23 cellular contexts compared by ENCODE assay signal in the genomic region with DNA sequence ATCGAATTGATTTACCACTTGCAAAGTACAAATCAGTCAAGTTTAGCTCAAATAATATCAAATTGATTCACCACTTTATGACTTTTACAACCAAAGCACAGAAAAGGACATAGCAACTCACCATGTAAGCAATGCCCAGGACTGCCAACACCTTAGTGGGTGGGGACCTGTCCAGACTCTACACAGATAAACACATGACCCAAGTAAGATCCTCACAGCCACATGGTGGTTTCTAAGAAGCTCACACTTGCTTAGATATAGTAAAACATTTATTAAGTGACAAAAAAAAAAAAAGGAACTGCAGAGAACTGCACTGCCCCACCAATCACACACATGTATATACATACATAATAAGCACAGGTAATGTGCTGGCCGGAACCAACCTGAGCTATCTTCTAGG.
DNase-seq lines count a peak whose midpoint lies in the region; ATAC-seq, FAIRE-seq and TF ChIP-seq lines count a peak whose summit lies in the region.
"Had no signal": no experiment of that assay in that cellular context is flagged by ENCODE, and none has a peak within 500 bp of the region (broad histone marks: within the 10 kb centered on the region; RNA-seq: fewer than 3 reads in every experiment).

No MANE protein-coding gene starts in this region.

- intact Hi-C loops in right lobe of liver (cut with DNase I) (no loop called here), HepG2 (cut with micrococcal nuclease; ENCODE audit: unreplicated experiment) (no loop called here), PC-3 (cut with micrococcal nuclease) (no loop called here)

- POLR2A ChIA-PET in HepG2 (lab: Yijun Ruan, JAX): no interaction called here
- POLR2A ChIA-PET in PC-3 (lab: Charles Lee; ENCODE audit: unreplicated experiment): no interaction called here

- no peak for TF ChIP-seq POLR2A in right lobe of liver (IDR thresholded peaks at IDR 0.05)
- TF ChIP-seq POLR2A in HepG2 (IDR thresholded peaks at IDR 0.05; ENCODE audit: insufficient read depth in 1 of 2, low read depth in 2 of 2, low read length in 2 of 2): no peak

- TF ChIP-seq EP300 in HepG2 (IDR thresholded peaks at IDR 0.05; ENCODE audit: low read depth in 2 of 2, low read length in 2 of 2) (no peak), HepG2 (CRISPR knock-in tag; IDR thresholded peaks at IDR 0.05; ENCODE audit: borderline replicate concordance) (no peak)

- H3K9me3 Mint-ChIP-seq in progenitor cell of endocrine pancreas (ENCODE audit: low read depth): no peaks in the 10 kb centered on the region
- H3K9me3 Mint-ChIP-seq: CD4-positive, alpha-beta memory T cell had no signal

- DNase-seq in right lobe of liver (no peak), HepG2 (ENCODE audit: low spot score) (no peak), PC-3 (no peak), left lobe of liver (ENCODE audit: low spot score) (no peak), progenitor cell of endocrine pancreas (ENCODE audit: low spot score, unreplicated experiment) (no peak), HAP-1 (ENCODE audit: low spot score in 2 of 2) (no peak), nucleus accumbens (lab: John Stamatoyannopoulos, UW) (no peak), DMS79 treated with DMSO at 0.1 percent for 48 hours (lab: John Stamatoyannopoulos, UW) (no peak)
- DNase-seq: ACHN; C1 segment of cervical spinal cord; Calu3; CD4-positive, alpha-beta memory T cell; COR-L47; DMS53; DND-41; GM23248; H7 had no signal

- H3K79me2 ChIP-seq in HepG2 (ENCODE audit: insufficient read depth, low read length) (no peaks in the 10 kb centered on the region), PC-3 (ENCODE audit: low read length) (no peaks in the 10 kb centered on the region)

- CTCF ChIA-PET in HepG2 (lab: Yijun Ruan, JAX; ENCODE audit: low intra/inter-chr PET ratio, low total read pairs): no interaction called here
- CTCF ChIA-PET in PC-3 (lab: Charles Lee): no interaction called here

- H3K27ac ChIP-seq in right lobe of liver: no peak overlapping the region
- H3K27ac ChIP-seq in HepG2 (ENCODE audit: extremely low read length, insufficient read depth, low read length): no peak overlapping the region
- no peak overlapping the region for H3K27ac ChIP-seq in PC-3 (ENCODE audit: low read length)
- H3K27ac ChIP-seq: 22Rv1, GM23248 had no signal

- no peaks in the 10 kb centered on the region for H3K9me2 ChIP-seq in PC-3 (replicated peaks; ENCODE audit: low read length)

- in situ Hi-C loops in HepG2 (cut with HindIII; ENCODE audit: extremely low pct_ligation_motif_present, low pct_unique_long_range_greater_than_20kb): no loop called here
- in situ Hi-C loops in HAP-1 (cut with MboI; ENCODE audit: low sequenced_read_pairs): no loop called here

- H4K20me1 ChIP-seq in HepG2 (ENCODE audit: insufficient read depth, low read length) (no peaks in the 10 kb centered on the region; the same call in 1 of the 2 replicates), PC-3 (ENCODE audit: low read length) (no peaks in the 10 kb centered on the region)

- H3K27me3 ChIP-seq in right lobe of liver (no peaks in the 10 kb centered on the region), HepG2 (ENCODE audit: control insufficient read depth in 1 of 2, insufficient read depth in 2 of 2, low read length in 2 of 2) (no peaks in the 10 kb centered on the region), PC-3 (ENCODE audit: low read length) (no peaks in the 10 kb centered on the region), HAP-1 (ENCODE audit: low read depth) (no peaks in the 10 kb centered on the region)

- H3K9me3 ChIP-seq in right lobe of liver (no peaks in the 10 kb centered on the region), HepG2 (ENCODE audit: low read length) (no peaks in the 10 kb centered on the region), PC-3 (ENCODE audit: low read length) (no peaks in the 10 kb centered on the region), HAP-1 (no peaks in the 10 kb centered on the region)

- H3K36me3 Mint-ChIP-seq in progenitor cell of endocrine pancreas (ENCODE audit: insufficient read depth): peaks cover 2% of the 10 kb centered on the region

- 30% methylated on average over 1 of the region's 2 CpGs for WGBS in right lobe of liver (ENCODE audit: insufficient coverage, low coverage, low lambda C conversion rate, missing lambda C conversion rate)
- 95% methylated on average over 2 of the region's 2 CpGs for whole genome bisulfite sequencing in HepG2 (ENCODE audit: low lambda C conversion rate)

- no peaks in the 10 kb centered on the region for H3F3A ChIP-seq in PC-3 (ENCODE audit: low read length, unreplicated experiment)

- H3K36me3 ChIP-seq in right lobe of liver (peaks cover 0 to 8% (median 3%) of the 10 kb centered on the region in 4 donors), HepG2 (replicated peaks in 1 of 2; ENCODE audit: control insufficient read depth in 1 of 2, insufficient read depth in 2 of 2, low read length in 2 of 2) (peaks cover 6 to 28% of the 10 kb centered on the region in 2 experiments; a peak in 3 of 5 replicates), PC-3 (ENCODE audit: low read depth, low read length) (no peaks in the 10 kb centered on the region), HAP-1 (replicated peaks) (no peaks in the 10 kb centered on the region)

- H3K27ac Mint-ChIP-seq in progenitor cell of endocrine pancreas: peak overlapping the region; percentile 56

- no peak overlapping the region for H3K4me3 ChIP-seq in right lobe of liver
- no peak overlapping the region for H3K4me3 ChIP-seq in HepG2 (replicated peaks in 1 of 3; ENCODE audit: insufficient read depth in 1 of 3, low read depth in 2 of 3, low read length in 3 of 3)
- H3K4me3 ChIP-seq in PC-3 (ENCODE audit: low read length): no peak overlapping the region
- H3K4me3 ChIP-seq in HAP-1: no peak overlapping the region
- H3K4me3 ChIP-seq: GM23248 had no signal

- no peak overlapping the region for H3K4me3 Mint-ChIP-seq in progenitor cell of endocrine pancreas (ENCODE audit: low read depth)
- H3K4me3 Mint-ChIP-seq: CD4-positive, alpha-beta memory T cell had no signal

- no peak for TF ChIP-seq CTCF in right lobe of liver (IDR thresholded peaks at IDR 0.05)
- TF ChIP-seq CTCF in HepG2 (CRISPR knock-in tag; IDR thresholded peaks at IDR 0.05): no peak
- TF ChIP-seq CTCF in PC-3 (conservative IDR thresholded peaks at IDR 0.05; ENCODE audit: low read depth, low read length): no peak
- no peak for TF ChIP-seq CTCF in progenitor cell of endocrine pancreas (IDR thresholded peaks at IDR 0.05; ENCODE audit: unreplicated experiment)

- H3K9ac ChIP-seq in HepG2 (ENCODE audit: insufficient read depth, low read depth, low read length) (no peak overlapping the region), PC-3 (ENCODE audit: low read length) (no peak overlapping the region)
- H3K9ac ChIP-seq: GM23248 had no signal

- no peaks in the 10 kb centered on the region for H3K4me1 Mint-ChIP-seq in progenitor cell of endocrine pancreas (ENCODE audit: low read depth)
- H3K4me1 Mint-ChIP-seq: CD4-positive, alpha-beta memory T cell had no signal

- no peaks in the 10 kb centered on the region for H3K27me3 Mint-ChIP-seq in progenitor cell of endocrine pancreas
- H3K27me3 Mint-ChIP-seq: CD4-positive, alpha-beta memory T cell had no signal

- TF ChIP-seq RAD21 in HepG2 (CRISPR knock-in tag; IDR thresholded peaks at IDR 0.05): no peak

- FAIRE-seq in HepG2 (lab: Jason Lieb, UNC): no peak
- FAIRE-seq: A204.1, G401.6, GM19239, H1 had no signal

- peaks cover 0 to 18% (median 2%) of the 10 kb centered on the region in 4 donors for H3K4me1 ChIP-seq in right lobe of liver
- no peaks in the 10 kb centered on the region for H3K4me1 ChIP-seq in HepG2 (ENCODE audit: insufficient read depth, low read length)
- H3K4me1 ChIP-seq in PC-3 (ENCODE audit: insufficient read depth, low read length): peaks cover 14% of the 10 kb centered on the region
- no peaks in the 10 kb centered on the region; the same call in 1 of the 2 replicates for H3K4me1 ChIP-seq in HAP-1

- H3K4me2 ChIP-seq in HepG2 (ENCODE audit: low read depth, low read length): no peak overlapping the region
- no peak overlapping the region for H3K4me2 ChIP-seq in PC-3 (ENCODE audit: low read length)

- BruUV-seq in HepG2 (replicated peaks; lab: Mats Ljungman, UMichigan): no TSS peak
- no TSS peak for BruUV-seq in PC-3 (replicated peaks; lab: Mats Ljungman, UMichigan)

- ATAC-seq in right lobe of liver (peak in 3 of 4 donors; percentile 36 to 43 (median 41)), HepG2 (no peak), PC-3 (peak; percentile 28; the same call in 1 of the 2 replicates), left lobe of liver (peak; percentile 41)
- ATAC-seq: HCT116 had no signal

- H2AFZ ChIP-seq in HepG2 (ENCODE audit: low read length) (no peak overlapping the region), PC-3 (ENCODE audit: low read length) (no peak overlapping the region)
- H2AFZ ChIP-seq: GM23248 had no signal

TF ChIP-seq in HepG2, 621 proteins besides CTCF, POLR2A, EP300 and RAD21:
- TF ChIP-seq ZNF615 (CRISPR knock-in tag; IDR thresholded peaks at IDR 0.05; ENCODE audit: borderline replicate concordance): no peak
- no peak for TF ChIP-seq PRPF4 (IDR thresholded peaks at IDR 0.05; ENCODE audit: low read depth, low read length, poor library complexity, severe bottlenecking)
- TF ChIP-seq SNAI1 (CRISPR knock-in tag; IDR thresholded peaks at IDR 0.05; ENCODE audit: borderline replicate concordance): no peak
- no peak for TF ChIP-seq ZNF251 (CRISPR knock-in tag; IDR thresholded peaks at IDR 0.05)
